9 cellular contexts compared by ENCODE assay signal in the genomic region with DNA sequence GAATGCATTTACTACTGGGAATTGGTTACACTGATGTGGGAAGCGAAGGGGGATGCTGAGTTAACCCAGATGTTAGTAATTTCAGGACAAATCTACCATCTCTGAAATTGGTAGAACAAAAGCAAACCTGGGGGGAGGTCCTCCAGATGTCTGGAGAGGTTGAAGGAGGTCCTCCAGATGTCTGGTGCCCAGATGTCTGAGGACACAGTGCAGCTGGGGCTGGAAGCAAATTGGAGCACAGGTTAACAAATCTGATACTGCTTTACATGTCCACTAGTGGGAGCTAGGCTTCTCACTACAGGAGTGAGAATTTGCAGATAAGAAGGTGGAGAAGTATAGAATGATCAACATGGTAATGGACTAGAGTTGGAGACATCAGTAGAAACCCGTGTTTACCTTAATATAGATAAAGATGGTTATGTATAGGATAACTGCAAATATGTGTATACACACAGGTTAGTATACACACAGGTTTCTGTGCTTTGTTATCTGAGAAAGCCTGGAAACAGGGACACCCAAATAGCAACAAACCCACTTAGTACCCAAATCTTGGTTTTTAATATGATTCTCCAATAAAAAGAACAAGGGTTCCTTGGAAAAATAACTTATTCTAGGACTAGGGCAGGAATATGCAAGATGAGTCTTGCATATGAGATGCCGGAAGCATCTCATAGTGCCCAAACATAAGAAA.
DNase-seq lines count a peak whose midpoint lies in the region; ATAC-seq, FAIRE-seq and TF ChIP-seq lines count a peak whose summit lies in the region.
"Had no signal": no experiment of that assay in that cellular context is flagged by ENCODE, and none has a peak within 500 bp of the region (broad histone marks: within the 10 kb centered on the region; RNA-seq: fewer than 3 reads in every experiment).

No MANE protein-coding gene starts in this region.

- H3K9me3 ChIP-seq in kidney (ENCODE audit: control insufficient read depth in 1 of 2, low read length in 2 of 2) = no peaks in the 10 kb centered on the region

- ATAC-seq in GM21515 (IDR thresholded peaks at IDR 0.05; ENCODE audit: unreplicated experiment) (peak; percentile 48), HG02623 (IDR thresholded peaks at IDR 0.05; ENCODE audit: unreplicated experiment) (no peak)
- ATAC-seq in stimulated activated naive CD8-positive, alpha-beta T cell treated with anti-CD3 and anti-CD28 coated beads, Interleukin-15, Interleukin-2, amounts not matched to agents 100 U/mL and 50 U/mL, for 24 hours = no peak

- no peak for FAIRE-seq in kidney (lab: Jason Lieb, UNC)
- FAIRE-seq: TTC549 had no signal

- TF ChIP-seq CTCF in fibroblast of the aortic adventitia (IDR thresholded peaks at IDR 0.05; ENCODE audit: insufficient read depth, low read length) = peak; percentile 48
- TF ChIP-seq CTCF in kidney (IDR thresholded peaks at IDR 0.05; ENCODE audit: borderline replicate concordance, extremely low read depth, insufficient read depth) = no peak

- H3K36me3 ChIP-seq in kidney (ENCODE audit: control insufficient read depth in 1 of 2, insufficient read depth in 2 of 2, low read length in 2 of 2) = no peaks in the 10 kb centered on the region

- no peak overlapping the region for H3K9ac ChIP-seq in kidney (ENCODE audit: low read length in 2 of 2)

- H3K4me1 ChIP-seq in kidney (ENCODE audit: control insufficient read depth in 1 of 2, insufficient read depth in 1 of 2, low read depth in 1 of 2, low read length in 2 of 2) = no peaks in the 10 kb centered on the region

- H3K27ac ChIP-seq in kidney (ENCODE audit: low read depth in 2 of 2, low read length in 2 of 2) = no peak overlapping the region

- intact Hi-C loops in kidney (cut with DNase I) = no loop called here

- peak; percentile 45 for DNase-seq in D341Med (ENCODE audit: low spot score)
- DNase-seq in NCI-H69 (lab: John Stamatoyannopoulos, UW) = peak; percentile 55
- DNase-seq in fibroblast of the aortic adventitia (ENCODE audit: low read depth) = peak; percentile 14
- DNase-seq in KG1 (lab: John Stamatoyannopoulos, UW) = no peak
- no peak for DNase-seq in kidney
- no peak for DNase-seq in stimulated activated naive CD8-positive, alpha-beta T cell treated with anti-CD3 and anti-CD28 coated beads, Interleukin-15, Interleukin-2, amounts not matched to agents 100 U/mL and 50 U/mL, for 24 hours

- H3K4me3 ChIP-seq in fibroblast of the aortic adventitia (ENCODE audit: low read depth, low read length) = no peak overlapping the region
- no peak overlapping the region for H3K4me3 ChIP-seq in kidney (ENCODE audit: low read length in 2 of 2)

Comparison
In these comparisons a context has a peak if more than half of its experiments do, and no peak if none do; other contexts are left out.
1. DNase-seq: peak in D341Med (single experiment), NCI-H69 (single experiment) and fibroblast of the aortic adventitia (single experiment); none in KG1 (single experiment), kidney (single experiment) and stimulated activated naive CD8-positive, alpha-beta T cell treated with anti-CD3 and anti-CD28 coated beads, Interleukin-15, Interleukin-2, amounts not matched to agents 100 U/mL and 50 U/mL, for 24 hours (single experiment).